ENCODE assay signal across 5 cellular contexts in genomic region chr12:131153016-131153415, GRCh38.
"Had no signal": no experiment of that assay in that cellular context is flagged by ENCODE, and none has a peak within 500 bp of the region (broad histone marks: within the 10 kb centered on the region; RNA-seq: fewer than 3 reads in every experiment).

No MANE protein-coding gene starts in this region.

- DNase-seq: GM23248, GOT3, H7, HFFc6 had no signal

- H3K27ac Mint-ChIP-seq: HFFc6, IgD-negative memory B cell had no signal

- H3K4me3 Mint-ChIP-seq: HFFc6, IgD-negative memory B cell had no signal

- H3K4me1 Mint-ChIP-seq: IgD-negative memory B cell had no signal
